In the genomic region with DNA sequence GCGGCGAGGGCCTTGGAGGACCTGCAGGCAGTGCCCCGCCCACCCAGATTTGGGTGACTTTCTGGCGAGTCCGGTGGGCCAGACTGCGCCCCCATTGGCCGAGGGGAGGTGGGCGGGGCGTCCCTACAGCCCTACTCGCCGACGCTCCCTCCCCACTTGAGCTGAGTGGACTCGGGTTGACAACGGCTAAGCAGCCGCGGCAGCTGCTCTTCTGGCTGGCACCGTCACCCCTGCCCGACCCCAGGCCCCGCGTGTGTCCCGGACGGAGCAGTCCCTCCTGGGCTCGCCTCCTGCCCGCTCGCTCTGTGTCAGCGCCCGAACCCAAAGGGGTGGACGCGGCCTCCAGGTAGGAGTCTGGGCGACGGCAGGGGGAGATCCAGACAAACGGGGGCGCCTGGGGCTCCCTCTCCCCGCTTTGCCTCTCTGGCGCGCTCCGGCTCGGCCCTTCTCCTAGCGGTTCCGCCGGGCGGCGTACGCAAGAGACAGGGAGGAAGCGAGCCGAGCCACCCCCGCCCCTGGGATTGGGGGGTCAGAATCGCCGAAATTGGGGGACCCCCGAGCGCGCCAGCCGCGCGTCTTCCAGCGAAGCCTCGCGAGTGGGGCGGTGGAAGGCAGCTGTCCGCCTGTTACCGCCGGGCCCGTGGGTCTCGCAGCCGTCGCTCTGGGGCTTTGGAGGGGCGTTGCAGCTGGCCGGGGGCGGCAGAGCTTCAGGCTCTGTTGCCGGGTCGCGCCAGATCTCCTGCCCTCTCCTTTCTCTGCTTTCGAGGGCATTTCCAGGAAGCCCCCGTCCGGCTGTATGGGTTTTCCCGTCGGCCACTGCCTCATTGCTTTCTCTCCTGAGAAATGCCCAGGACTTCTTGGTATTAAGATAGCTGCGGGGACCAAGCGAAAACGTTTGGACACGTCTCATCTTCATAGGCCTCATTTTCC, we compare ENCODE assay signal across 1 cellular context.
TF ChIP-seq lines count a peak whose summit lies in the region.

No MANE protein-coding gene starts in this region.

TF ChIP-seq in SK-N-SH, 30 proteins besides CTCF, POLR2A, EP300 and RAD21 (continued from another document):
- TF ChIP-seq, protein P1, sequence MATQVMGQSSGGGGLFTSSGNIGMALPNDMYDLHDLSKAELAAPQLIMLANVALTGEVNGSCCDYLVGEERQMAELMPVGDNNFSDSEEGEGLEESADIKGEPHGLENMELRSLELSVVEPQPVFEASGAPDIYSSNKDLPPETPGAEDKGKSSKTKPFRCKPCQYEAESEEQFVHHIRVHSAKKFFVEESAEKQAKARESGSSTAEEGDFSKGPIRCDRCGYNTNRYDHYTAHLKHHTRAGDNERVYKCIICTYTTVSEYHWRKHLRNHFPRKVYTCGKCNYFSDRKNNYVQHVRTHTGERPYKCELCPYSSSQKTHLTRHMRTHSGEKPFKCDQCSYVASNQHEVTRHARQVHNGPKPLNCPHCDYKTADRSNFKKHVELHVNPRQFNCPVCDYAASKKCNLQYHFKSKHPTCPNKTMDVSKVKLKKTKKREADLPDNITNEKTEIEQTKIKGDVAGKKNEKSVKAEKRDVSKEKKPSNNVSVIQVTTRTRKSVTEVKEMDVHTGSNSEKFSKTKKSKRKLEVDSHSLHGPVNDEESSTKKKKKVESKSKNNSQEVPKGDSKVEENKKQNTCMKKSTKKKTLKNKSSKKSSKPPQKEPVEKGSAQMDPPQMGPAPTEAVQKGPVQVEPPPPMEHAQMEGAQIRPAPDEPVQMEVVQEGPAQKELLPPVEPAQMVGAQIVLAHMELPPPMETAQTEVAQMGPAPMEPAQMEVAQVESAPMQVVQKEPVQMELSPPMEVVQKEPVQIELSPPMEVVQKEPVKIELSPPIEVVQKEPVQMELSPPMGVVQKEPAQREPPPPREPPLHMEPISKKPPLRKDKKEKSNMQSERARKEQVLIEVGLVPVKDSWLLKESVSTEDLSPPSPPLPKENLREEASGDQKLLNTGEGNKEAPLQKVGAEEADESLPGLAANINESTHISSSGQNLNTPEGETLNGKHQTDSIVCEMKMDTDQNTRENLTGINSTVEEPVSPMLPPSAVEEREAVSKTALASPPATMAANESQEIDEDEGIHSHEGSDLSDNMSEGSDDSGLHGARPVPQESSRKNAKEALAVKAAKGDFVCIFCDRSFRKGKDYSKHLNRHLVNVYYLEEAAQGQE (IDR thresholded peaks at IDR 0.05; ENCODE audit: low read depth, low read length): no peak
